1 cellular context compared by ENCODE assay signal in the genomic region with DNA sequence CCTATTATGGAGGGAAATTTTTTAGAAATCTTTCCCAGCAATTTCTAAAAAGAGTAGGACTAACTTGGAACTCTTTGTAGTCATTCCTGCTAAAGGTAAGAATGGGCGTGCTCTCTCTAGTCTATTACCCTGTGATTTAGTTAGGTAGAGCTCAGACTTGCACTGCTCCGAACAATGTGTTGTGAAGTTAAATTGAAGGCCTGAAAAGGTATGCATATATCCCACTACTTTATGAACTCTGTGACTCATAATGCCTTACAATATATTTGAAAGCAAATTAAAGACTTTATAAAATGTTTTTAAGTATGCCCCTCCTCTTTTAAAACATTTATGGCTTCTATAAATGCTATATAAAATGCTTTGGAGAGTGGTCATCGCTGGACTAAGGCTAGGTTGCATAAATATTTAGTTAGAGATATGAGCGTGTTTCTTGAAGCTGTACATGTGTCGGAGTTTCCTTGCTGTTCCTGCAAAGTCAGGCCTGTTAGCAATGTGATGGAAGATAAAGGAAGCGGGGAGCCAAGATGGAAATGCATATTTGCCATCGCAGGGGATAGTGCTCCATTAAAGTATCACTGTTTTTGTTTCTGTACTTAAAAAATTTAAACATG.
TF ChIP-seq lines count a peak whose summit lies in the region.

No MANE protein-coding gene starts in this region.

TF ChIP-seq in IMR-90, 13 proteins besides CTCF, POLR2A, EP300 and RAD21:
- TF ChIP-seq NFE2L2 (IDR thresholded peaks at IDR 0.05; ENCODE audit: low read depth, low read length) = no peak
- no peak for TF ChIP-seq MAZ (IDR thresholded peaks at IDR 0.05; ENCODE audit: borderline replicate concordance, low read depth, low read length)
- TF ChIP-seq SMC3 (IDR thresholded peaks at IDR 0.05; ENCODE audit: low read depth, low read length) = no peak
- no peak for TF ChIP-seq CEBPB (IDR thresholded peaks at IDR 0.05; ENCODE audit: low read depth, low read length)
- TF ChIP-seq CHD1 (IDR thresholded peaks at IDR 0.05; ENCODE audit: low read depth, low read length) = no peak
- TF ChIP-seq MXI1 (IDR thresholded peaks at IDR 0.05; ENCODE audit: borderline replicate concordance, low read depth, low read length) = no peak
- TF ChIP-seq, protein P1, sequence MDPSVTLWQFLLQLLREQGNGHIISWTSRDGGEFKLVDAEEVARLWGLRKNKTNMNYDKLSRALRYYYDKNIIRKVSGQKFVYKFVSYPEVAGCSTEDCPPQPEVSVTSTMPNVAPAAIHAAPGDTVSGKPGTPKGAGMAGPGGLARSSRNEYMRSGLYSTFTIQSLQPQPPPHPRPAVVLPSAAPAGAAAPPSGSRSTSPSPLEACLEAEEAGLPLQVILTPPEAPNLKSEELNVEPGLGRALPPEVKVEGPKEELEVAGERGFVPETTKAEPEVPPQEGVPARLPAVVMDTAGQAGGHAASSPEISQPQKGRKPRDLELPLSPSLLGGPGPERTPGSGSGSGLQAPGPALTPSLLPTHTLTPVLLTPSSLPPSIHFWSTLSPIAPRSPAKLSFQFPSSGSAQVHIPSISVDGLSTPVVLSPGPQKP (IDR thresholded peaks at IDR 0.05; ENCODE audit: borderline replicate concordance, low read depth, low read length) = no peak
- no peak for TF ChIP-seq BHLHE40 (IDR thresholded peaks at IDR 0.05; ENCODE audit: low read depth, low read length)
- no peak for TF ChIP-seq MAFK (IDR thresholded peaks at IDR 0.05; ENCODE audit: low read depth, low read length)
- no peak for TF ChIP-seq RFX5 (IDR thresholded peaks at IDR 0.05; ENCODE audit: low read depth, low read length)
- no peak; the same call in 1 of the 2 replicates for TF ChIP-seq FOS (IDR thresholded peaks at IDR 0.05; ENCODE audit: low read depth, low read length)
- TF ChIP-seq, protein P2, sequence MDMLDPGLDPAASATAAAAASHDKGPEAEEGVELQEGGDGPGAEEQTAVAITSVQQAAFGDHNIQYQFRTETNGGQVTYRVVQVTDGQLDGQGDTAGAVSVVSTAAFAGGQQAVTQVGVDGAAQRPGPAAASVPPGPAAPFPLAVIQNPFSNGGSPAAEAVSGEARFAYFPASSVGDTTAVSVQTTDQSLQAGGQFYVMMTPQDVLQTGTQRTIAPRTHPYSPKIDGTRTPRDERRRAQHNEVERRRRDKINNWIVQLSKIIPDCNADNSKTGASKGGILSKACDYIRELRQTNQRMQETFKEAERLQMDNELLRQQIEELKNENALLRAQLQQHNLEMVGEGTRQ (IDR thresholded peaks at IDR 0.05; ENCODE audit: low read depth, low read length) = no peak
